8 cellular contexts compared by ENCODE assay signal in the genomic region with DNA sequence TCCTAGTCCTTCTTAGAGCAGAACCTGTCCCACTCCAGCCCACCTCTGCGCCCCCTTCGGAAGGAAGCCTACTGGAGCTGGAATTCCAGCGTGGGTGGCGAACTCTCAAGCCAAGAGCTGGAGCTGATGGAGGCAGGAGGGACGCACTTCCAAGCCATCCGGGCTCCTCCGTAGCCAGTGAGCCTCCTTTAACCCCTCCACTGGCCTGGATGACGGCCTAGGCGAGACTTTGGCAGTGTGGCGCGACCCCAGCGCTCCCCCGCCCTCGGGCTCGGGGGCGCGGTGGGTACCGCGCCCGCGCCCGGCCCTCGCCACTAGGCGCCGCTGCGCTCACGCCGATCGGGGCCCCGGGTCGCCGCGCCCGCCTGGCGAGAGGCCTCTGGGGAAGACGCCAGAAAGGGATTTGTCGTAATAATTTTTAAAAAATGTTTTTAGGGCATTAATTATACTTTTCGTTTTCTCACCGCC. TPM values are rescaled to one million over a fixed set of nuclear protein-coding genes. Genes with fewer than 3 reads are reported as not detected.
DNase-seq lines count a peak whose midpoint lies in the region; ATAC-seq and TF ChIP-seq lines count a peak whose summit lies in the region.

No MANE protein-coding gene starts in this region.

- no peak overlapping the region for H2BK120ac ChIP-seq in neuronal stem cell (ENCODE audit: low read depth, low read length)

- DNase-seq in GM12865 (ENCODE audit: low read depth): peak; percentile 32
- peak; percentile 12 to 18 for DNase-seq in Kasumi-1 (lab: John Stamatoyannopoulos, UW)
- no peak for DNase-seq in epithelial cell of proximal tubule (ENCODE audit: low read depth)
- DNase-seq in neuronal stem cell (ENCODE audit: low spot score): peak; percentile 64
- no peak for DNase-seq in NCI-H187 treated with DMSO at 0.1 percent for 48 hours (lab: John Stamatoyannopoulos, UW)

- H3K14ac ChIP-seq in neuronal stem cell (ENCODE audit: low read length): peak overlapping the region; percentile 40

- H2AK5ac ChIP-seq in neuronal stem cell (ENCODE audit: low read depth, low read length): no peak overlapping the region

- no peak overlapping the region for H3K23ac ChIP-seq in neuronal stem cell (ENCODE audit: low read depth, low read length, poor library complexity)

- no peak overlapping the region for H4K8ac ChIP-seq in neuronal stem cell (ENCODE audit: low read depth, low read length)

- no peak overlapping the region for H3K4ac ChIP-seq in neuronal stem cell (ENCODE audit: low read length)

- no peak overlapping the region for H4K91ac ChIP-seq in neuronal stem cell (ENCODE audit: low read depth, low read length, poor library complexity)

- no peak for ATAC-seq in GM21367 (IDR thresholded peaks at IDR 0.05; ENCODE audit: unreplicated experiment)
- ATAC-seq in HG03565 (IDR thresholded peaks at IDR 0.05; ENCODE audit: unreplicated experiment): no peak
- no peak for ATAC-seq in GM18870 (IDR thresholded peaks at IDR 0.05; ENCODE audit: unreplicated experiment)

- H3K4me3 ChIP-seq in GM12865 (ENCODE audit: low read depth, low read length) (no peak overlapping the region), epithelial cell of proximal tubule (ENCODE audit: low read depth, low read length) (peak overlapping the region; percentile 40), neuronal stem cell (ENCODE audit: low read length in 2 of 2) (peak overlapping the region in 1 of 2 donors; percentile 81)

- no peak overlapping the region for H3K27ac ChIP-seq in neuronal stem cell (replicated peaks; ENCODE audit: low read length)

- peaks cover 34 to 100% (median 90%) of the 10 kb centered on the region in 3 experiments for H3K27me3 ChIP-seq in neuronal stem cell (ENCODE audit: control insufficient read depth in 3 of 3, insufficient read depth in 3 of 3, low read depth in 1 of 3, low read length in 3 of 3)

- peak overlapping the region; percentile 95 for H2BK12ac ChIP-seq in neuronal stem cell (ENCODE audit: low read length)

- TF ChIP-seq CTCF in GM12865 (IDR thresholded peaks at IDR 0.05; ENCODE audit: insufficient read depth, low read depth, low read length, missing control alignments) (peak; percentile 73), epithelial cell of proximal tubule (conservative IDR thresholded peaks at IDR 0.05; ENCODE audit: low read depth, low read length) (peak; percentile 57)

- no peaks in the 10 kb centered on the region for H3K79me1 ChIP-seq in neuronal stem cell (ENCODE audit: low read depth, low read length)

- peak overlapping the region; percentile 88 for H3K18ac ChIP-seq in neuronal stem cell (ENCODE audit: low read length)

- peaks cover 0 to 16% of the 10 kb centered on the region in 2 donors for H3K4me1 ChIP-seq in neuronal stem cell (ENCODE audit: control insufficient read depth in 2 of 2, insufficient read depth in 1 of 2, low read depth in 1 of 2, low read length in 2 of 2)

- no peak overlapping the region for H2BK5ac ChIP-seq in neuronal stem cell (ENCODE audit: low read length)

- peak overlapping the region; percentile 79 for H3K4me2 ChIP-seq in neuronal stem cell (ENCODE audit: insufficient read depth, low read length, poor library complexity, severe bottlenecking)

- no peak overlapping the region for H2BK15ac ChIP-seq in neuronal stem cell (ENCODE audit: low read length)

- WGBS in neuronal stem cell (ENCODE audit: extremely low coverage in 2 of 2, insufficient read length in 2 of 2, insufficient replicate concordance in 1 of 2), 2 donors: no CpG with 5 or more reads among the region's 39 CpGs

- no peaks in the 10 kb centered on the region for H3K9me3 ChIP-seq in neuronal stem cell (replicated peaks in 1 of 2; ENCODE audit: control insufficient read depth in 2 of 2, insufficient read depth in 1 of 2, low read depth in 1 of 2, low read length in 2 of 2)

- peak overlapping the region; percentile 65 for H2AFZ ChIP-seq in neuronal stem cell (ENCODE audit: low read length)

- H3K36me3 ChIP-seq in neuronal stem cell (replicated peaks in 1 of 2; ENCODE audit: control insufficient read depth in 2 of 2, insufficient read depth in 2 of 2, low read length in 2 of 2): no peaks in the 10 kb centered on the region

- peak overlapping the region; percentile 71 for H3K9ac ChIP-seq in neuronal stem cell (ENCODE audit: low read depth, low read length, poor library complexity)

RNA-seq across cellular contexts. Expression of a gene that starts 5.1 kb away (rescaled TPM):
- total RNA-seq in epithelial cell of proximal tubule: 5.7 and 10.7 TPM in 2 replicates
- 14.9 TPM for polyA plus RNA-seq in neuronal stem cell (2013, experiment 1 of 2)
- polyA plus RNA-seq in neuronal stem cell (2013, experiment 2 of 2): 14.7 TPM

Comparison
In these comparisons a context has a peak if more than half of its experiments do, and no peak if none do; other contexts are left out.
1. DNase-seq: peak in GM12865 (single experiment), Kasumi-1 (2 of 2) and neuronal stem cell (single experiment); none in epithelial cell of proximal tubule (single experiment) and NCI-H187 treated with DMSO at 0.1 percent for 48 hours (single experiment).